In the genomic region with DNA sequence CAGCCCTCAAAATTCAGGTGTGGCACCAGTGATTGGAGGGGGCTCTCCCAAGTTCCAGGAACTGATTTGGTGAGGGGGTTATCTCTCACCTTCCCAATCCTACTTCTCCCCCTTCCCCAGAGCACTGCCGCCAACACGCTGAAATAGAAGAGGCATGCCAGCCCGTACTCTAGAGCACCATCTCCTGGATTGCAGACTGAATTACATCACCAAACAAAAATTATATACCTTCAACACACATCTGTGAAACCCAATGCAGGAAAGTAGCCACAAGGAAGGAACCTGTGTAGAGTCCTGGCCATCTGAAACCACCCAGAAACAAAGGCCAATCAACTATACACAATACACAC, we compare ENCODE assay signal across 8 cellular contexts.
DNase-seq lines count a peak whose midpoint lies in the region; ATAC-seq and TF ChIP-seq lines count a peak whose summit lies in the region.
"Not testable (repeated sequence)": the region's sequence is repeated elsewhere in the genome, so short reads cannot be mapped to it uniquely, and the experiment has no call there.

No MANE protein-coding gene starts in this region.

- H3K4me3 ChIP-seq in heart right ventricle = not testable (repeated sequence)
- H3K4me3 ChIP-seq in osteoblast (ENCODE audit: insufficient read depth, low read length) = peak overlapping the region; percentile 13

- H4K20me1 ChIP-seq in osteoblast (ENCODE audit: insufficient read depth, low read length) = not testable (repeated sequence)

- H3K27me3 Mint-ChIP-seq in T-helper 17 cell, type B pancreatic cell: not testable (repeated sequence)

- H3K4me1 ChIP-seq in heart right ventricle; osteoblast (ENCODE audit: insufficient read depth, low read length): not testable (repeated sequence)

- not testable (repeated sequence) for H3K27ac ChIP-seq in heart right ventricle; osteoblast (ENCODE audit: low read depth, low read length)

- DNase-seq in ELR (ENCODE audit: low read depth) = peak; percentile 48
- DNase-seq in NCI-H2107 treated with DMSO at 0.1 percent for 48 hours (lab: John Stamatoyannopoulos, UW; ENCODE audit: unreplicated experiment) = peak; percentile 46
- peak in 2 of 3 donors; percentile 19 to 25 for DNase-seq in T-helper 17 cell
- DNase-seq in astrocyte of the hippocampus (ENCODE audit: low read depth, low spot score) = peak; percentile 19
- DNase-seq in heart right ventricle; osteoblast (ENCODE audit: insufficient read length, low spot score, missing footprints); type B pancreatic cell (ENCODE audit: extremely low spot score, unreplicated experiment): not testable (repeated sequence)

- H3K4me2 ChIP-seq in osteoblast (ENCODE audit: insufficient read depth, low read length) = peak overlapping the region; percentile 57

- ATAC-seq in HG02763 (IDR thresholded peaks at IDR 0.05; ENCODE audit: unreplicated experiment) (peak; percentile 16), T-helper 17 cell (peak; percentile 79), heart right ventricle (peak in 7 of 8 donors; percentile 38 to 75 (median 65))

- H3K36me3 Mint-ChIP-seq in T-helper 17 cell (ENCODE audit: low read depth); type B pancreatic cell: not testable (repeated sequence)

- H3K36me3 ChIP-seq in heart right ventricle; osteoblast (ENCODE audit: insufficient read depth, low read length): not testable (repeated sequence)

- not testable (repeated sequence) for H2AFZ ChIP-seq in osteoblast (ENCODE audit: low read length)

- not testable (repeated sequence) for H3K27me3 ChIP-seq in heart right ventricle; osteoblast (ENCODE audit: insufficient read depth, low read length)

- peak overlapping the region; percentile 86 for H3K4me3 Mint-ChIP-seq in T-helper 17 cell
- H3K4me3 Mint-ChIP-seq in type B pancreatic cell = not testable (repeated sequence)

- WGBS in heart right ventricle, 2 donors = 15 to 23% methylated on average over 3 of the region's 3 CpGs

- H3K4me1 Mint-ChIP-seq in T-helper 17 cell = peaks cover 12% of the 10 kb centered on the region
- H3K4me1 Mint-ChIP-seq in type B pancreatic cell (ENCODE audit: unreplicated experiment) = peaks cover 10% of the 10 kb centered on the region

- intact Hi-C loops in heart right ventricle (cut with DNase I) = not testable (repeated sequence)

- not testable (repeated sequence) for H3K9me3 Mint-ChIP-seq in type B pancreatic cell

- peak in 8 of 9 donors; percentile 43 to 59 (median 52) for TF ChIP-seq CTCF in heart right ventricle (IDR thresholded peaks at IDR 0.05)
- peak; percentile 49 for TF ChIP-seq CTCF in osteoblast (IDR thresholded peaks at IDR 0.05; ENCODE audit: extremely low read depth, low read depth, low read length)
- peak; percentile 76 for TF ChIP-seq CTCF in type B pancreatic cell (conservative IDR thresholded peaks at IDR 0.05)

- not testable (repeated sequence) for H3K79me2 ChIP-seq in osteoblast (ENCODE audit: insufficient read depth, low read length)

- H3K27ac Mint-ChIP-seq in T-helper 17 cell = peak overlapping the region; percentile 86
- not testable (repeated sequence) for H3K27ac Mint-ChIP-seq in type B pancreatic cell

- H3K9me3 ChIP-seq in T-helper 17 cell (ENCODE audit: control insufficient read depth, low read length, poor library complexity, severe bottlenecking); heart right ventricle; osteoblast (ENCODE audit: low read depth, low read length): not testable (repeated sequence)

Comparison
In these comparisons a context has a peak if more than half of its experiments do, and no peak if none do; other contexts are left out.
1. ATAC-seq: peak in every context shown above with its lines; median percentile 79 in T-helper 17 cell; 65 in heart right ventricle; 16 in HG02763.